ENCODE assay signal across 10 cellular contexts in the genomic region with DNA sequence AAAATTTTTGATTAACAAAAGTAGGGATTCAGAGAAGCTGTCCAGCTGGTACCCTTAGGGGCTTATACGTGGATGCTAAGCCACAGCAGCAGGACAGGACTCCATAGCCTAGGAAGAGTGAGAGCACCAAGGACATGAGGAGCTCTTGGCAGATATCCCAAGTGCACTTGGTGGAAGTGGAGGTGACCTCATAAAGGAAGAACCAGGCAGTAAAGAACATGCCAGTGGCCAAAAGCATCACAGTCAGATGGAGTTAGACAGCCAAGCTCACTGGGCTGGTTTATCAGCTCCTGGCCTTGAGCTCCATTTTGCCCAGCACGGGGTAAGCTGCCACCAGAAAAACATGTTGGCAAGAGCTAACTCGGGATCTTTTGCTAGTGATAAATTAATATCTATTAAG.
A peak's percentile ranks its signal among the peaks of the same experiment; 100 is the strongest.
DNase-seq lines count a peak whose midpoint lies in the region; ATAC-seq and TF ChIP-seq lines count a peak whose summit lies in the region.
"Had no signal": no experiment of that assay in that cellular context is flagged by ENCODE, and none has a peak within 500 bp of the region (broad histone marks: within the 10 kb centered on the region; RNA-seq: fewer than 3 reads in every experiment).

No MANE protein-coding gene starts in this region.

- H3K9me2 ChIP-seq in MM.1S (replicated peaks; ENCODE audit: insufficient read depth, low read length) = no peaks in the 10 kb centered on the region

- H3K36me3 ChIP-seq in upper lobe of right lung = no peaks in the 10 kb centered on the region
- no peaks in the 10 kb centered on the region for H3K36me3 ChIP-seq in MM.1S (replicated peaks; ENCODE audit: insufficient read depth, low read length)

- H3F3A ChIP-seq in MM.1S (ENCODE audit: insufficient read depth, low read length) = no peaks in the 10 kb centered on the region

- no peaks in the 10 kb centered on the region for H3K36me3 Mint-ChIP-seq in WTC11
- peaks cover 10% of the 10 kb centered on the region for H3K36me3 Mint-ChIP-seq in activated CD8-positive, alpha-beta memory T cell treated with anti-CD3 and anti-CD28 coated beads, Interleukin-2, amount 10 ng/mL, durations not matched to agents 7 days and 5 days

- no peak overlapping the region for H3K9ac ChIP-seq in MM.1S (ENCODE audit: low read length)

- POLR2A ChIA-PET in WTC11 (lab: Charles Lee) = no interaction called here

- H3K27me3 ChIP-seq in upper lobe of right lung = no peaks in the 10 kb centered on the region
- no peaks in the 10 kb centered on the region for H3K27me3 ChIP-seq in MM.1S (replicated peaks; ENCODE audit: insufficient read depth, low read length)

- H3K9me3 ChIP-seq in upper lobe of right lung = no peaks in the 10 kb centered on the region
- no peaks in the 10 kb centered on the region for H3K9me3 ChIP-seq in MM.1S (replicated peaks; ENCODE audit: insufficient read depth, low read length)

- H3K27me3 Mint-ChIP-seq in WTC11 (ENCODE audit: low read depth) = no peaks in the 10 kb centered on the region; the same call in 1 of the 2 replicates
- no peaks in the 10 kb centered on the region for H3K27me3 Mint-ChIP-seq in activated CD8-positive, alpha-beta memory T cell treated with anti-CD3 and anti-CD28 coated beads, Interleukin-2, amount 10 ng/mL, durations not matched to agents 7 days and 5 days

- DNase-seq in DMS153 (lab: John Stamatoyannopoulos, UW) (peak; percentile 72), DMS153 treated with DMSO at 0.1 percent for 48 hours (lab: John Stamatoyannopoulos, UW; ENCODE audit: unreplicated experiment) (no peak), WTC11 (ENCODE audit: low spot score) (no peak), left ventricle myocardium superior (peak; percentile 35), upper lobe of right lung (peak; percentile 66), MM.1S (no peak)
- DNase-seq in activated CD8-positive, alpha-beta memory T cell treated with anti-CD3 and anti-CD28 coated beads, Interleukin-2, amount 10 ng/mL, durations not matched to agents 7 days and 5 days = no peak
- DNase-seq in stimulated activated CD8-positive, alpha-beta memory T cell treated with anti-CD3 and anti-CD28 coated beads, Interleukin-4, amount 100 ng/mL, for 48 hours = no peak

- H3K27ac Mint-ChIP-seq in WTC11 = peak overlapping the region; percentile 77; the same call in 1 of the 2 replicates
- no peak overlapping the region for H3K27ac Mint-ChIP-seq in activated CD8-positive, alpha-beta memory T cell treated with anti-CD3 and anti-CD28 coated beads, Interleukin-2, amount 10 ng/mL, durations not matched to agents 7 days and 5 days
- H3K27ac Mint-ChIP-seq: T-helper 2 cell treated with Interferon-gamma antibody and Interleukin-4, amounts not matched to agents 5 μg/mL and 100 μg/mL, for 36 hours had no signal

- no peak overlapping the region for H3K4me3 Mint-ChIP-seq in WTC11
- no peak overlapping the region for H3K4me3 Mint-ChIP-seq in activated CD8-positive, alpha-beta memory T cell treated with anti-CD3 and anti-CD28 coated beads, Interleukin-2, amount 10 ng/mL, durations not matched to agents 7 days and 5 days
- H3K4me3 Mint-ChIP-seq: T-helper 2 cell treated with Interferon-gamma antibody and Interleukin-4, amounts not matched to agents 5 μg/mL and 100 μg/mL, for 36 hours had no signal

- peak overlapping the region; percentile 0 for H3K27ac ChIP-seq in upper lobe of right lung
- no peak overlapping the region for H3K27ac ChIP-seq in MM.1S (ENCODE audit: low read length)
- H3K27ac ChIP-seq: 22Rv1 had no signal

- ATAC-seq in WTC11 = no peak
- peak; percentile 78 for ATAC-seq in left ventricle myocardium superior
- ATAC-seq in upper lobe of right lung = peak; percentile 83
- ATAC-seq in activated CD8-positive, alpha-beta memory T cell treated with anti-CD3 and anti-CD28 coated beads, Interleukin-2, amount 10 ng/mL, durations not matched to agents 7 days and 5 days = no peak

- no peaks in the 10 kb centered on the region for H3K9me3 Mint-ChIP-seq in WTC11
- no peaks in the 10 kb centered on the region for H3K9me3 Mint-ChIP-seq in activated CD8-positive, alpha-beta memory T cell treated with anti-CD3 and anti-CD28 coated beads, Interleukin-2, amount 10 ng/mL, durations not matched to agents 7 days and 5 days (ENCODE audit: low read depth)

- intact Hi-C loops in left ventricle myocardium superior (cut with micrococcal nuclease) = no loop called here
- intact Hi-C loops in upper lobe of right lung (cut with DNase I) = no loop called here

- H3K79me2 ChIP-seq in MM.1S (ENCODE audit: low read length) = peaks cover 3% of the 10 kb centered on the region; the same call in 1 of the 2 replicates

- CTCF ChIA-PET in WTC11 (lab: Charles Lee) = no interaction called here
- CTCF ChIA-PET in activated CD8-positive, alpha-beta memory T cell treated with anti-CD3 and anti-CD28 coated beads, Interleukin-2, amount 10 ng/mL, durations not matched to agents 7 days and 5 days (lab: Charles Lee) = no interaction called here

- no peak overlapping the region for H3K4me2 ChIP-seq in MM.1S (ENCODE audit: low read depth, low read length)

- no peak overlapping the region for H2AFZ ChIP-seq in MM.1S (ENCODE audit: low read length)

- no peaks in the 10 kb centered on the region; the same call in 1 of the 2 replicates for H4K20me1 ChIP-seq in MM.1S (ENCODE audit: insufficient read depth, low read length)

- peaks cover 14% of the 10 kb centered on the region for H3K4me1 ChIP-seq in upper lobe of right lung
- peaks cover 4% of the 10 kb centered on the region for H3K4me1 ChIP-seq in MM.1S (ENCODE audit: low read length)

- H3K4me1 Mint-ChIP-seq in WTC11 = peaks cover 77% of the 10 kb centered on the region
- H3K4me1 Mint-ChIP-seq in activated CD8-positive, alpha-beta memory T cell treated with anti-CD3 and anti-CD28 coated beads, Interleukin-2, amount 10 ng/mL, durations not matched to agents 7 days and 5 days = peaks cover 8% of the 10 kb centered on the region

- H3K4me3 ChIP-seq in upper lobe of right lung (no peak overlapping the region), MM.1S (ENCODE audit: low read length) (no peak overlapping the region)

- TF ChIP-seq CTCF in WTC11 (IDR thresholded peaks at IDR 0.05) (no peak), upper lobe of right lung (IDR thresholded peaks at IDR 0.05) (no peak), MM.1S (IDR thresholded peaks at IDR 0.05; ENCODE audit: low read length) (no peak)

TF ChIP-seq in WTC11, 78 proteins besides CTCF, POLR2A, EP300 and RAD21:
- TF ChIP-seq, protein P1, sequence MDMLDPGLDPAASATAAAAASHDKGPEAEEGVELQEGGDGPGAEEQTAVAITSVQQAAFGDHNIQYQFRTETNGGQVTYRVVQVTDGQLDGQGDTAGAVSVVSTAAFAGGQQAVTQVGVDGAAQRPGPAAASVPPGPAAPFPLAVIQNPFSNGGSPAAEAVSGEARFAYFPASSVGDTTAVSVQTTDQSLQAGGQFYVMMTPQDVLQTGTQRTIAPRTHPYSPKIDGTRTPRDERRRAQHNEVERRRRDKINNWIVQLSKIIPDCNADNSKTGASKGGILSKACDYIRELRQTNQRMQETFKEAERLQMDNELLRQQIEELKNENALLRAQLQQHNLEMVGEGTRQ (CRISPR knock-in tag; IDR thresholded peaks at IDR 0.05) = no peak
- TF ChIP-seq GABPB1 (CRISPR knock-in tag; IDR thresholded peaks at IDR 0.05) = no peak
- no peak for TF ChIP-seq SP1 (CRISPR knock-in tag; conservative IDR thresholded peaks at IDR 0.05)
- TF ChIP-seq MYBL2 (CRISPR knock-in tag; IDR thresholded peaks at IDR 0.05) = no peak
- TF ChIP-seq NR3C1 (CRISPR knock-in tag; conservative IDR thresholded peaks at IDR 0.05; ENCODE audit: low read depth) = no peak
- no peak for TF ChIP-seq JAZF1 (CRISPR knock-in tag; IDR thresholded peaks at IDR 0.05)
- no peak for TF ChIP-seq JUN (CRISPR knock-in tag; IDR thresholded peaks at IDR 0.05)
- TF ChIP-seq, protein P2, sequence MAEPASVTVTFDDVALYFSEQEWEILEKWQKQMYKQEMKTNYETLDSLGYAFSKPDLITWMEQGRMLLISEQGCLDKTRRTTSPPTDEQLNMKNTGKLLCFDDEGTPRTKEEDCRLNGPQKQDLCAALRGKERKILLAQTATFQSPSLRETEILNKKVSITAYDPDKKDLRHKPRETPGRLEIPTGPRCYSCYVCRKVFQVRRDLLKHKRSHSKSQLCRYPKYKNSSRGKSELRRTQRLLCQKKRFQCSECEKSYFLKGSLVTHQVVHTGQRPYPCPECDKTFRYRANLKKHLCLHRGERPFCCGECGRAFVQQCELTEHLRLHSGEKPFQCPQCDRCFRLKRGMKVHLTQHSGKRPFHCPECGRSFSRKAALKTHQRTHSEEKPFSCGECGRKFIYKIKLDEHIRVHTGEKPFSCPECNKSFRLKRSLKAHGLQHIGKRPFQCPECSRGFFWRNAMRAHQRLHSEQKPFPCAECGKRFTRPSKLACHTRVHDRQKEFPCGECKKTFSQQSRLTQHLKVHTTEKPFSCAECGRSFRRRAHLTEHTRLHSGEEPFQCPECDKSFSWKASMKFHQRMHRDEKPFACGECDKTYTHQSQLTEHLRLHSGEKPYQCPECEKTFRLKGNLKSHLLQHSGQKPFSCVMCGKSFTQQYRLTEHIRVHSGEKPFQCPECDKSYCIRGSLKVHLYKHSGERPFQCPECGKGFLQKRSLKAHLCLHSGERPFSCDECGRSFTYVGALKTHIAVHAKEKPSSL (CRISPR knock-in tag; conservative IDR thresholded peaks at IDR 0.05) = no peak
- TF ChIP-seq ZNF423 (CRISPR knock-in tag; IDR thresholded peaks at IDR 0.05) = no peak
- TF ChIP-seq, protein P3, sequence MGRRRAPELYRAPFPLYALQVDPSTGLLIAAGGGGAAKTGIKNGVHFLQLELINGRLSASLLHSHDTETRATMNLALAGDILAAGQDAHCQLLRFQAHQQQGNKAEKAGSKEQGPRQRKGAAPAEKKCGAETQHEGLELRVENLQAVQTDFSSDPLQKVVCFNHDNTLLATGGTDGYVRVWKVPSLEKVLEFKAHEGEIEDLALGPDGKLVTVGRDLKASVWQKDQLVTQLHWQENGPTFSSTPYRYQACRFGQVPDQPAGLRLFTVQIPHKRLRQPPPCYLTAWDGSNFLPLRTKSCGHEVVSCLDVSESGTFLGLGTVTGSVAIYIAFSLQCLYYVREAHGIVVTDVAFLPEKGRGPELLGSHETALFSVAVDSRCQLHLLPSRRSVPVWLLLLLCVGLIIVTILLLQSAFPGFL (CRISPR knock-in tag; IDR thresholded peaks at IDR 0.05; ENCODE audit: borderline replicate concordance) = no peak
- TF ChIP-seq NFE2L1 (CRISPR knock-in tag; IDR thresholded peaks at IDR 0.05) = no peak

Comparison
In these comparisons a context has a peak if more than half of its experiments do, and no peak if none do; other contexts are left out.
1. DNase-seq: peak in DMS153 (single experiment), left ventricle myocardium superior (single experiment) and upper lobe of right lung (single experiment); none in DMS153 treated with DMSO at 0.1 percent for 48 hours (single experiment), WTC11 (single experiment), activated CD8-positive, alpha-beta memory T cell treated with anti-CD3 and anti-CD28 coated beads, Interleukin-2, amount 10 ng/mL, durations not matched to agents 7 days and 5 days (single experiment), MM.1S (single experiment) and stimulated activated CD8-positive, alpha-beta memory T cell treated with anti-CD3 and anti-CD28 coated beads, Interleukin-4, amount 100 ng/mL, for 48 hours (single experiment).
2. ATAC-seq: peak in left ventricle myocardium superior (single experiment) and upper lobe of right lung (single experiment); none in WTC11 (single experiment) and activated CD8-positive, alpha-beta memory T cell treated with anti-CD3 and anti-CD28 coated beads, Interleukin-2, amount 10 ng/mL, durations not matched to agents 7 days and 5 days (single experiment).